In the genomic region with DNA sequence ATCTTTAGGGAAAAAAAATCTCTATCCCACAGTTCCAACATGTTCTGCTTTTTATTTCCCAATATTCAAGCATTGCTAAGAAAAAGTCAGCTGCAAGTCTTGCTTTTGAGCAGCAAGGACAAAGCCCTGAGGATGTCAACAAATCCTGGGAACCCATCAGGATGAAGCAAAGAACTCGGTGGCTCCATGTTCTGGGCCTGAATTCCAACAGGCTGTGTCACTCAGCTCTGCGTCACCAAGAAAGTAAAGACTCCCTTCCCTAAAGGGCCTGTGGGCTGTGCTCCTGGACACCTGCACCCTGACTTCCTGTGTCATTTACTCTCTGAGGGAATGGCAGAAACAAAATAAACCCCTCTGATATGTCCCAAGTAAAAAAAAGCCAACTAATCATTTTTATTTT, we compare ENCODE assay signal across 22 cellular contexts.
DNase-seq lines count a peak whose midpoint lies in the region; ATAC-seq, FAIRE-seq and TF ChIP-seq lines count a peak whose summit lies in the region.
"Had no signal": no experiment of that assay in that cellular context is flagged by ENCODE, and none has a peak within 500 bp of the region (broad histone marks: within the 10 kb centered on the region; RNA-seq: fewer than 3 reads in every experiment).

No MANE protein-coding gene starts in this region.

- H4K20me1 ChIP-seq in fibroblast of lung (ENCODE audit: control insufficient read depth, extremely low read depth, insufficient read depth, low read length), result no peaks in the 10 kb centered on the region

- TF ChIP-seq CTCF in fibroblast of lung (conservative IDR thresholded peaks at IDR 0.05 in 1 of 2, IDR thresholded peaks at IDR 0.05 in 1 of 2; ENCODE audit: low read depth in 1 of 2, low read length in 2 of 2) (no peak), osteocyte (IDR thresholded peaks at IDR 0.05) (no peak)

- no peaks in the 10 kb centered on the region for H3K79me2 ChIP-seq in fibroblast of lung (ENCODE audit: control insufficient read depth, insufficient read depth, low read length)

- TF ChIP-seq POLR2A in H54 (IDR thresholded peaks at IDR 0.05; ENCODE audit: low read depth, low read length), result no peak

- peak overlapping the region; percentile 64 for H3K27ac Mint-ChIP-seq in osteocyte (ENCODE audit: unreplicated experiment)
- H3K27ac Mint-ChIP-seq: activated CD8-positive, alpha-beta T cell treated with anti-CD3 and anti-CD28 coated beads, Interleukin-2, amount 10 ng/mL, durations not matched to agents 7 days and 5 days; activated T-helper 2 cell treated with anti-CD3 and anti-CD28 coated beads, Interferon-gamma antibody, Interleukin-2, Interleukin-4, amounts not matched to agents 10 μg/mL and 5 μg/mL and 100 μg/mL, durations not matched to agents 14 hours and 24 hours and 36 hours; dendritic cell treated with granulocyte-macrophage colony-stimulating factor and Interleukin-4, amounts not matched to agents 40 ng/mL and 50 ng/mL, for 4 days had no signal

- peaks cover 4% of the 10 kb centered on the region for H3K9me3 Mint-ChIP-seq in osteocyte (ENCODE audit: unreplicated experiment)

- no peaks in the 10 kb centered on the region for H3K4me1 ChIP-seq in fibroblast of lung (ENCODE audit: control insufficient read depth, extremely low read depth, insufficient read depth, low read length)
- H3K4me1 ChIP-seq: BE2C, pancreas had no signal

- no peak for ATAC-seq in HG03378 (IDR thresholded peaks at IDR 0.05; ENCODE audit: unreplicated experiment)
- ATAC-seq: activated CD8-positive, alpha-beta T cell treated with anti-CD3 and anti-CD28 coated beads, Interleukin-2, amount 10 ng/mL, durations not matched to agents 7 days and 5 days; pancreas had no signal

- H3K4me1 Mint-ChIP-seq in osteocyte (ENCODE audit: unreplicated experiment), result peaks cover 18% of the 10 kb centered on the region

- H2AFZ ChIP-seq in fibroblast of lung (ENCODE audit: low read length), result no peak overlapping the region

- FAIRE-seq in H54 (lab: Jason Lieb, UNC), result no peak
- FAIRE-seq: pancreas had no signal

- no peaks in the 10 kb centered on the region for H3K36me3 ChIP-seq in fibroblast of lung (ENCODE audit: control insufficient read depth, insufficient read depth, low read length)
- H3K36me3 ChIP-seq: BE2C, pancreas, thoracic aorta had no signal

- no peak overlapping the region for H3K27ac ChIP-seq in fibroblast of lung (ENCODE audit: insufficient read depth, low read length)
- H3K27ac ChIP-seq: pancreas, skin epidermis, thoracic aorta, VCaP had no signal

- H3K27me3 Mint-ChIP-seq in osteocyte (ENCODE audit: unreplicated experiment), result no peaks in the 10 kb centered on the region
- H3K27me3 Mint-ChIP-seq: dendritic cell treated with granulocyte-macrophage colony-stimulating factor and Interleukin-4, amounts not matched to agents 40 ng/mL and 50 ng/mL, for 4 days had no signal

- H3K36me3 Mint-ChIP-seq in osteocyte (ENCODE audit: unreplicated experiment), result peaks cover 20% of the 10 kb centered on the region

- H3K4me3 ChIP-seq in fibroblast of lung (replicated peaks in 1 of 4; ENCODE audit: control extremely low read depth in 1 of 4, insufficient read depth in 1 of 4, low read depth in 3 of 4, low read length in 4 of 4), result no peak overlapping the region
- H3K4me3 ChIP-seq: pancreas, skin epidermis, thoracic aorta had no signal

- H3K4me2 ChIP-seq in fibroblast of lung (ENCODE audit: extremely low read depth, insufficient read depth, low read length), result no peak overlapping the region

- no peaks in the 10 kb centered on the region for H3K9me3 ChIP-seq in fibroblast of lung (ENCODE audit: control insufficient read depth, insufficient read depth, low read depth, low read length)
- H3K9me3 ChIP-seq: BE2C, pancreas had no signal

- H3K27me3 ChIP-seq in fibroblast of lung (ENCODE audit: control insufficient read depth, insufficient read depth, low read length), result no peaks in the 10 kb centered on the region
- H3K27me3 ChIP-seq: BE2C, pancreas had no signal

- DNase-seq in H54 (ENCODE audit: insufficient read length, low spot score), result peak; percentile 45
- DNase-seq in SW 1271 (lab: John Stamatoyannopoulos, UW), result peak; percentile 30 to 59
- DNase-seq in fibroblast of lung (ENCODE audit: low read depth in 2 of 2), result peak; percentile 67 to 68
- DNase-seq in osteocyte (ENCODE audit: extremely low spot score, unreplicated experiment), result no peak
- DNase-seq in activated naive CD4-positive, alpha-beta T cell (lab: John Stamatoyannopoulos, UW), result no peak
- DNase-seq in NCI-H2081 (lab: John Stamatoyannopoulos, UW), result no peak
- DNase-seq in T-helper 1 cell, result no peak
- DNase-seq: activated CD8-positive, alpha-beta T cell treated with anti-CD3 and anti-CD28 coated beads, Interleukin-2, amount 10 ng/mL, durations not matched to agents 7 days and 5 days; anterior cingulate cortex; BE2C; Calu3; erythroblast; hypothalamus; NCI-H1930; NCI-H526; pancreas had no signal

- no peak overlapping the region for H3K9ac ChIP-seq in fibroblast of lung (ENCODE audit: insufficient read depth, low read length)

- no peak overlapping the region for H3K4me3 Mint-ChIP-seq in osteocyte (ENCODE audit: unreplicated experiment)
- H3K4me3 Mint-ChIP-seq: activated CD8-positive, alpha-beta T cell treated with anti-CD3 and anti-CD28 coated beads, Interleukin-2, amount 10 ng/mL, durations not matched to agents 7 days and 5 days; dendritic cell treated with granulocyte-macrophage colony-stimulating factor and Interleukin-4, amounts not matched to agents 40 ng/mL and 50 ng/mL, for 4 days had no signal

Comparison
In these comparisons a context has a peak if more than half of its experiments do, and no peak if none do; other contexts are left out.
1. DNase-seq: peak in H54 (single experiment), SW 1271 (2 of 2) and fibroblast of lung (2 of 2); none in osteocyte (single experiment), activated naive CD4-positive, alpha-beta T cell (0 of 4), NCI-H2081 (0 of 2) and T-helper 1 cell (0 of 5).